ENCODE assay signal across 13 cellular contexts in the genomic region with DNA sequence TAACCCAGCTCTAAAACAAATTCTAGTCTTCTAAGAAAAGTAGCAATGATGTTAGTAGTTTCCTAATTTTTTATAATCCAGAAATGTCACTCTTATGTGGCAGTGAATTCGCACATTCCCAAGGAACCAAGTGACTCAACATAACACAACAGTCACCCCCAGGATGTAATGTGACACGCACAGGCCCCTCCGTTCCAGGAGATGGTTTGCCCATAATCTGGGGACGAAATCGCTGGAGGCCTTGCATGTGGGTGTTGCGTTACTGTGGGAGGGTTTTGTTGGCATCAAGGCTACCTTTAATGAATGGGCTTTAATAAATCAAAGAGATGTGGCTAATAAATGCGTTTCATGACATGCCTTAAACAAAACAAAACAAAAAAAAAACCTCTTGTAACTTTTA. TPM values are rescaled to one million over a fixed set of nuclear protein-coding genes. Genes with fewer than 3 reads are reported as not detected.
DNase-seq lines count a peak whose midpoint lies in the region; ATAC-seq and TF ChIP-seq lines count a peak whose summit lies in the region.
"Had no signal": no experiment of that assay in that cellular context is flagged by ENCODE, and none has a peak within 500 bp of the region (broad histone marks: within the 10 kb centered on the region; RNA-seq: fewer than 3 reads in every experiment).

No MANE protein-coding gene starts in this region.

- peak overlapping the region in 5 of 12 donors; percentile 25 to 74 (median 37) for H3K27ac ChIP-seq in heart left ventricle
- H3K27ac ChIP-seq in ascending aorta = peak overlapping the region; percentile 83 to 93
- peak overlapping the region; percentile 86 for H3K27ac ChIP-seq in hepatocyte
- H3K27ac ChIP-seq in uterus = peak overlapping the region; percentile 81 to 99

- no peaks in the 10 kb centered on the region for H3K79me2 ChIP-seq in hepatocyte

- H4K20me1 ChIP-seq in hepatocyte (ENCODE audit: insufficient read depth, poor library complexity, severe bottlenecking) = no peaks in the 10 kb centered on the region

- TF ChIP-seq POLR2A in heart left ventricle (IDR thresholded peaks at IDR 0.05) (no peak), uterus (IDR thresholded peaks at IDR 0.05) (no peak)

- no peak overlapping the region for H2AFZ ChIP-seq in hepatocyte

- ATAC-seq in left cardiac atrium = peak in 1 of 2 donors; percentile 20
- ATAC-seq in heart left ventricle = no peak
- ATAC-seq: activated T-helper 17 cell treated with anti-CD3 and anti-CD28 coated beads, Interleukin-2, amount 50 U/mL, for 72 hours had no signal

- TF ChIP-seq CTCF in heart left ventricle (IDR thresholded peaks at IDR 0.05) (no peak), ascending aorta (IDR thresholded peaks at IDR 0.05) (no peak), hepatocyte (IDR thresholded peaks at IDR 0.05; ENCODE audit: poor library complexity) (no peak), uterus (IDR thresholded peaks at IDR 0.05) (no peak), BE2C (IDR thresholded peaks at IDR 0.05; ENCODE audit: low read depth, low read length) (no peak)

- peak; percentile 41 for DNase-seq in left cardiac atrium
- DNase-seq in heart left ventricle = no peak
- peak in 1 of 2 donors; percentile 83 for DNase-seq in ascending aorta (ENCODE audit: low spot score in 2 of 2)
- DNase-seq in hepatocyte (ENCODE audit: low spot score) = no peak
- peak; percentile 47 to 59 for DNase-seq in uterus
- DNase-seq in stimulated activated CD4-positive, alpha-beta T cell treated with anti-CD3 and anti-CD28 coated beads, Interleukin-4, amount 100 ng/mL, for 1 hour = no peak
- DNase-seq in RPMI8226 = no peak
- DNase-seq in BE2C = no peak
- DNase-seq: activated CD4-positive, CD25-positive, alpha-beta regulatory T cell; cortex of kidney; NCI-H345; small intestine had no signal

- H3K9me3 ChIP-seq in heart left ventricle (no peaks in the 10 kb centered on the region), ascending aorta (no peaks in the 10 kb centered on the region), hepatocyte (ENCODE audit: low read depth) (no peaks in the 10 kb centered on the region), uterus (no peaks in the 10 kb centered on the region), BE2C (no peaks in the 10 kb centered on the region)

- peaks cover 0 to 17% (median 0%) of the 10 kb centered on the region in 12 donors for H3K4me1 ChIP-seq in heart left ventricle
- H3K4me1 ChIP-seq in ascending aorta = peaks cover 8 to 24% of the 10 kb centered on the region in 2 donors
- no peaks in the 10 kb centered on the region for H3K4me1 ChIP-seq in hepatocyte (ENCODE audit: insufficient read depth)
- peaks cover 4 to 12% of the 10 kb centered on the region in 2 donors for H3K4me1 ChIP-seq in uterus
- no peaks in the 10 kb centered on the region for H3K4me1 ChIP-seq in BE2C

- no peaks in the 10 kb centered on the region for H3K9me2 ChIP-seq in hepatocyte (replicated peaks; ENCODE audit: insufficient read depth)

- H3K27me3 ChIP-seq in heart left ventricle (no peaks in the 10 kb centered on the region), ascending aorta (no peaks in the 10 kb centered on the region), hepatocyte (no peaks in the 10 kb centered on the region), uterus (no peaks in the 10 kb centered on the region), BE2C (peaks cover 3% of the 10 kb centered on the region)

- H3K4me2 ChIP-seq in hepatocyte = no peak overlapping the region

- intact Hi-C loops in left cardiac atrium (cut with DNase I) (no loop called here), heart left ventricle (cut with DNase I) (loop anchor here in 1 of 10 donors (10.0 kb wide), 1 partner anchor 49 kb away; the partner anchor contains the start of gene EVA1C), ascending aorta (cut with DNase I) (loop anchor here (1.0 to 5.0 kb wide), 2 partner anchors 32 to 104 kb away; no protein-coding TSS in a partner anchor), uterus (cut with DNase I; ENCODE audit: low total_unique reads) (no loop called here)

- 80 to 91% (median 90%) methylated on average over 7 of the region's 7 CpGs for WGBS in heart left ventricle, 4 donors
- 83% methylated on average over 7 of the region's 7 CpGs for WGBS in hepatocyte (ENCODE audit: low lambda C conversion rate, missing lambda C conversion rate)

- H3K4me3 ChIP-seq in heart left ventricle = no peak overlapping the region
- H3K4me3 ChIP-seq in ascending aorta = no peak overlapping the region
- H3K4me3 ChIP-seq in hepatocyte = no peak overlapping the region
- H3K4me3 ChIP-seq in uterus = no peak overlapping the region
- H3K4me3 ChIP-seq in BE2C (ENCODE audit: low read depth, low read length) = no peak overlapping the region

- peaks cover 3 to 84% (median 45%) of the 10 kb centered on the region in 9 donors for H3K36me3 ChIP-seq in heart left ventricle
- H3K36me3 ChIP-seq in ascending aorta = peaks cover 45 to 57% of the 10 kb centered on the region in 2 donors
- H3K36me3 ChIP-seq in hepatocyte (replicated peaks; ENCODE audit: insufficient read depth, low read depth) = no peaks in the 10 kb centered on the region
- no peaks in the 10 kb centered on the region for H3K36me3 ChIP-seq in uterus
- no peaks in the 10 kb centered on the region for H3K36me3 ChIP-seq in BE2C

RNA-seq across cellular contexts. Expression of gene EVA1C, which starts 50.9 kb away (rescaled TPM):
- total RNA-seq in left cardiac atrium (10 to 100 TPM; 22.1 to 52.8 TPM), heart left ventricle (10 to 100 TPM; 10.1 to 44.4 (median 19.7) TPM), ascending aorta (147 TPM), hepatocyte (2.9 and 3.4 TPM in 2 replicates), uterus (100 to 1,000 TPM in 1 of 4 donors, 10 to 100 TPM in 2, 1 to 10 TPM in 1; 8.3 to 105 (median 48.7) TPM)
- polyA plus RNA-seq in heart left ventricle (10 to 100 TPM; 17.3 to 22.8 TPM), hepatocyte (2.2 and 4.4 TPM in 2 replicates)
- not detected for polyA plus RNA-seq in BE2C (2012; ENCODE audit: insufficient read depth, insufficient read length, low read depth)

Comparison
In these comparisons a context has a peak if more than half of its experiments do, and no peak if none do; other contexts are left out.
1. DNase-seq: peak in left cardiac atrium (single experiment) and uterus (2 of 2); none in heart left ventricle (0 of 5), hepatocyte (single experiment), stimulated activated CD4-positive, alpha-beta T cell treated with anti-CD3 and anti-CD28 coated beads, Interleukin-4, amount 100 ng/mL, for 1 hour (single experiment), RPMI8226 (single experiment) and BE2C (single experiment).